8 cellular contexts compared by ENCODE assay signal in genomic region chr6:31270788-31271640, GRCh38. TPM values are rescaled to one million over a fixed set of nuclear protein-coding genes. Genes with fewer than 3 reads are reported as not detected.
A peak's percentile ranks its signal among the peaks of the same experiment; 100 is the strongest.
DNase-seq lines count a peak whose midpoint lies in the region; ATAC-seq and TF ChIP-seq lines count a peak whose summit lies in the region.

No MANE protein-coding gene starts in this region.

- intact Hi-C loops in MCF 10A (cut with micrococcal nuclease), result no loop called here

- peaks cover 14% of the 10 kb centered on the region for H3K4me1 Mint-ChIP-seq in MCF 10A (ENCODE audit: insufficient read depth, unreplicated experiment)

- H3K27ac Mint-ChIP-seq in MCF 10A (ENCODE audit: low read depth, unreplicated experiment), result peak overlapping the region; percentile 97

- H3K27me3 Mint-ChIP-seq in MCF 10A (ENCODE audit: insufficient read depth, unreplicated experiment), result peaks cover 33% of the 10 kb centered on the region

- DNase-seq in GM04504 (ENCODE audit: low read depth), result peak; percentile 29
- DNase-seq in MCF 10A (ENCODE audit: unreplicated experiment), result peak; percentile 65
- peak; percentile 82 for DNase-seq in islet precursor cell
- peak; percentile 51 to 80 for DNase-seq in stimulated activated CD4-positive, alpha-beta T cell treated with anti-CD3 and anti-CD28 coated beads, Interleukin-2, amount 100 ng/mL, for 24 hours
- no peak for DNase-seq in cerebellar nuclear complex (lab: John Stamatoyannopoulos, UW)

- TF ChIP-seq CTCF in MCF 10A (IDR thresholded peaks at IDR 0.05; ENCODE audit: unreplicated experiment), result no peak

- H3K36me3 Mint-ChIP-seq in MCF 10A (ENCODE audit: insufficient read depth, unreplicated experiment), result peaks cover 28% of the 10 kb centered on the region

- POLR2A ChIA-PET in MCF 10A (lab: Yijun Ruan, JAX), result interaction anchor here (1.1 kb wide), 1 partner anchor 68 kb away, joined by 3 read pairs; no protein-coding TSS in a partner anchor

- BruUV-seq in MCF 10A (replicated peaks; lab: Mats Ljungman, UMichigan), result no TSS peak

- peak overlapping the region; percentile 87 for H3K4me3 Mint-ChIP-seq in MCF 10A (ENCODE audit: unreplicated experiment)

- no peaks in the 10 kb centered on the region for H3K9me3 Mint-ChIP-seq in MCF 10A (ENCODE audit: unreplicated experiment)

- CTCF ChIA-PET in MCF 10A (lab: Yijun Ruan, JAX), result no interaction called here

- ATAC-seq in HG02642 (IDR thresholded peaks at IDR 0.05; ENCODE audit: poor library complexity, unreplicated experiment), result peak; percentile 34
- ATAC-seq in SK-N-SH treated with all-trans-retinoic acid at 6 μM for 48 hours, result peak; percentile 59
- no peak for ATAC-seq in HG02884 (IDR thresholded peaks at IDR 0.05; ENCODE audit: unreplicated experiment)

TF ChIP-seq in SK-N-SH treated with all-trans-retinoic acid at 6 μM for 48 hours, 23 proteins besides CTCF, POLR2A, EP300 and RAD21:
- TF ChIP-seq ESRRG (CRISPR knock-in tag; IDR thresholded peaks at IDR 0.05), result no peak
- no peak for TF ChIP-seq BACH2 (CRISPR knock-in tag; IDR thresholded peaks at IDR 0.05; ENCODE audit: borderline replicate concordance)
- TF ChIP-seq SNAI2 (CRISPR knock-in tag; IDR thresholded peaks at IDR 0.05), result no peak
- no peak for TF ChIP-seq ZNF8 (CRISPR knock-in tag; IDR thresholded peaks at IDR 0.05)
- TF ChIP-seq ISL1 (CRISPR knock-in tag; IDR thresholded peaks at IDR 0.05), result no peak
- no peak for TF ChIP-seq ZNF70 (CRISPR knock-in tag; IDR thresholded peaks at IDR 0.05)
- TF ChIP-seq GLIS3 (CRISPR knock-in tag; IDR thresholded peaks at IDR 0.05), result no peak
- TF ChIP-seq RARB (CRISPR knock-in tag; IDR thresholded peaks at IDR 0.05), result no peak
TF ChIP-seq in SK-N-SH treated with all-trans-retinoic acid at 6 μM for 48 hours: peak in this region for 0.

RNA-seq across cellular contexts. Expression of gene HLA-C, which starts 0.9 kb away (rescaled TPM):
- total RNA-seq in MCF 10A (2022), result 151 and 228 TPM in 2 replicates

Comparison
In these comparisons a context has a peak if more than half of its experiments do, and no peak if none do; other contexts are left out.
1. DNase-seq: peak in GM04504 (single experiment), MCF 10A (single experiment), islet precursor cell (single experiment) and stimulated activated CD4-positive, alpha-beta T cell treated with anti-CD3 and anti-CD28 coated beads, Interleukin-2, amount 100 ng/mL, for 24 hours (2 of 2); none in cerebellar nuclear complex (0 of 2).